In genomic region chr17:81330884-81331245, GRCh38 we compare ENCODE assay signal across 26 cellular contexts. TPM values are rescaled to one million over a fixed set of nuclear protein-coding genes. Genes with fewer than 3 reads are reported as not detected.
DNase-seq lines count a peak whose midpoint lies in the region; ATAC-seq and TF ChIP-seq lines count a peak whose summit lies in the region.
"Had no signal": no experiment of that assay in that cellular context is flagged by ENCODE, and none has a peak within 500 bp of the region (broad histone marks: within the 10 kb centered on the region; RNA-seq: fewer than 3 reads in every experiment).

No MANE protein-coding gene starts in this region.

- peaks cover 48% of the 10 kb centered on the region for H3K4me1 Mint-ChIP-seq in mesothelial cell of epicardium
- peaks cover 0 to 5% of the 10 kb centered on the region in 2 donors for H3K4me1 Mint-ChIP-seq in stimulated activated naive B cell treated with anti-CD40 and anti-IgM and Interleukin-4, amounts not matched to agents 10 μg/mL and 1 μg/mL and 100 μg/mL, for 72 hours
- H3K4me1 Mint-ChIP-seq: activated CD4-positive, alpha-beta T cell treated with anti-CD3 and anti-CD28 coated beads for 36 hours; stimulated activated effector memory CD8-positive, alpha-beta T cell treated with anti-CD3 and anti-CD28 coated beads, Interleukin-12 subunit alpha, Interleukin-12 subunit beta, amount 100 ng/mL, for 72 hours had no signal

- no peak for TF ChIP-seq CTCF in mesothelial cell of epicardium (IDR thresholded peaks at IDR 0.05; ENCODE audit: unreplicated experiment)

- H3K27ac ChIP-seq in duodenal mucosa (ENCODE audit: low read depth, low read length): peak overlapping the region; percentile 30
- H3K27ac ChIP-seq in urinary bladder (ENCODE audit: low read depth): peak overlapping the region; percentile 81

- no peaks in the 10 kb centered on the region for H3K27me3 Mint-ChIP-seq in mesothelial cell of epicardium (ENCODE audit: low read depth)
- peaks cover 23 to 35% of the 10 kb centered on the region in 2 donors for H3K27me3 Mint-ChIP-seq in stimulated activated naive B cell treated with anti-CD40 and anti-IgM and Interleukin-4, amounts not matched to agents 10 μg/mL and 1 μg/mL and 100 μg/mL, for 72 hours

- intact Hi-C loops in Right ventricle myocardium superior (cut with DNase I): no loop called here
- intact Hi-C loops in cardiac septum (cut with DNase I): no loop called here

- WGBS in urinary bladder: 78% methylated on average over 10 of the region's 10 CpGs

- no peaks in the 10 kb centered on the region for H3K9me3 Mint-ChIP-seq in mesothelial cell of epicardium
- no peaks in the 10 kb centered on the region for H3K9me3 Mint-ChIP-seq in stimulated activated naive B cell treated with anti-CD40 and anti-IgM and Interleukin-4, amounts not matched to agents 10 μg/mL and 1 μg/mL and 100 μg/mL, for 72 hours
- H3K9me3 Mint-ChIP-seq: activated naive CD4-positive, alpha-beta T cell treated with anti-CD3 and anti-CD28 coated beads, Interleukin-2, amount 50 U/mL, for 72 hours; activated T-helper 2 cell treated with anti-CD3 and anti-CD28 coated beads, Interferon-gamma antibody, Interleukin-2, Interleukin-4, amounts not matched to agents 10 μg/mL and 5 μg/mL and 100 μg/mL, durations not matched to agents 14 hours and 24 hours and 36 hours; endodermal cell; natural killer cell; stimulated activated effector memory CD8-positive, alpha-beta T cell treated with anti-CD3 and anti-CD28 coated beads, Interleukin-12 subunit alpha, Interleukin-12 subunit beta, amount 100 ng/mL, for 72 hours; T-helper 1 cell treated with Interleukin-12 subunit alpha and Interleukin-12 subunit beta and Interleukin-4 antibody, amounts not matched to agents 30 μg/mL and 1 μg/mL, for 36 hours had no signal

- H3K36me3 Mint-ChIP-seq in mesothelial cell of epicardium: no peaks in the 10 kb centered on the region
- H3K36me3 Mint-ChIP-seq in stimulated activated naive B cell treated with anti-CD40 and anti-IgM and Interleukin-4, amounts not matched to agents 10 μg/mL and 1 μg/mL and 100 μg/mL, for 72 hours: no peaks in the 10 kb centered on the region
- H3K36me3 Mint-ChIP-seq: activated naive CD4-positive, alpha-beta T cell treated with anti-CD3 and anti-CD28 coated beads, Interleukin-2, amount 50 U/mL, for 72 hours; natural killer cell; stimulated activated effector memory CD8-positive, alpha-beta T cell treated with anti-CD3 and anti-CD28 coated beads, Interleukin-12 subunit alpha, Interleukin-12 subunit beta, amount 100 ng/mL, for 72 hours had no signal

- no peak for ATAC-seq in Right ventricle myocardium superior (ENCODE audit: poor library complexity)
- ATAC-seq in stimulated activated naive B cell treated with anti-CD40 and anti-IgM and Interleukin-4, amounts not matched to agents 10 μg/mL and 1 μg/mL and 100 μg/mL, for 72 hours (replicated peaks): no peak
- ATAC-seq in GM21526 (IDR thresholded peaks at IDR 0.05; ENCODE audit: low FRiP score, unreplicated experiment): no peak
- ATAC-seq: activated CD4-positive, alpha-beta T cell treated with anti-CD3 and anti-CD28 coated beads for 36 hours; activated CD8-positive, alpha-beta T cell treated with anti-CD3 and anti-CD28 coated beads, Interleukin-2, amount 10 ng/mL, durations not matched to agents 7 days and 5 days; activated naive CD4-positive, alpha-beta T cell treated with anti-CD3 and anti-CD28 coated beads, Interleukin-2, amount 50 U/mL, for 72 hours; natural killer cell; stimulated activated effector memory CD8-positive, alpha-beta T cell treated with anti-CD3 and anti-CD28 coated beads, Interleukin-12 subunit alpha, Interleukin-12 subunit beta, amount 100 ng/mL, for 72 hours had no signal

- H3K4me3 ChIP-seq in duodenal mucosa (ENCODE audit: low read depth in 1 of 2, low read length in 2 of 2) (no peak overlapping the region), urinary bladder (ENCODE audit: low read depth, low read length) (no peak overlapping the region)
- H3K4me3 ChIP-seq: K562, right atrium auricular region had no signal

- no peaks in the 10 kb centered on the region for H3K36me3 ChIP-seq in duodenal mucosa (ENCODE audit: control insufficient read depth in 1 of 2, insufficient read depth in 2 of 2, low read length in 2 of 2)
- H3K36me3 ChIP-seq in urinary bladder (ENCODE audit: insufficient read depth): no peaks in the 10 kb centered on the region
- H3K36me3 ChIP-seq: breast epithelium, right atrium auricular region had no signal

- H3K4me3 Mint-ChIP-seq in mesothelial cell of epicardium: no peak overlapping the region
- H3K4me3 Mint-ChIP-seq in stimulated activated naive B cell treated with anti-CD40 and anti-IgM and Interleukin-4, amounts not matched to agents 10 μg/mL and 1 μg/mL and 100 μg/mL, for 72 hours: no peak overlapping the region
- H3K4me3 Mint-ChIP-seq: activated CD4-positive, alpha-beta T cell treated with anti-CD3 and anti-CD28 coated beads for 36 hours; activated CD8-positive, alpha-beta T cell treated with anti-CD3 and anti-CD28 coated beads, Interleukin-2, amount 10 ng/mL, durations not matched to agents 7 days and 5 days; natural killer cell; stimulated activated effector memory CD8-positive, alpha-beta T cell treated with anti-CD3 and anti-CD28 coated beads, Interleukin-12 subunit alpha, Interleukin-12 subunit beta, amount 100 ng/mL, for 72 hours; T-helper 1 cell treated with Interleukin-12 subunit alpha and Interleukin-12 subunit beta and Interleukin-4 antibody, amounts not matched to agents 30 μg/mL and 1 μg/mL, for 36 hours had no signal

- DNase-seq in Right ventricle myocardium superior (peak; percentile 40), cardiac septum (ENCODE audit: low spot score) (no peak), mesothelial cell of epicardium (ENCODE audit: low spot score in 2 of 2, unreplicated experiment in 2 of 2) (no peak)
- DNase-seq in stimulated activated naive B cell treated with anti-CD40 and anti-IgM and Interleukin-4, amounts not matched to agents 10 μg/mL and 1 μg/mL and 100 μg/mL, for 72 hours: no peak
- DNase-seq in effector CD4-positive, alpha-beta T cell: no peak
- DNase-seq: activated CD4-positive, alpha-beta T cell treated with anti-CD3 and anti-CD28 coated beads for 36 hours; activated CD8-positive, alpha-beta T cell treated with anti-CD3 and anti-CD28 coated beads, Interleukin-2, amount 10 ng/mL, durations not matched to agents 7 days and 5 days; foreskin fibroblast; natural killer cell; NCI-H1092 treated with DMSO at 0.1 percent for 48 hours; NCI-H187 treated with DMSO at 0.1 percent for 48 hours; NK-92 treated with Interleukin-12 subunit alpha and Interleukin-12 subunit beta, amount 100 ng/mL, for 24 hours; stimulated activated CD4-positive, alpha-beta T cell treated with anti-CD3 and anti-CD28 coated beads, Interleukin-12 subunit alpha, Interleukin-12 subunit beta, amount 100 ng/mL, for 4 hours; stimulated activated CD4-positive, alpha-beta T cell treated with anti-CD3 and anti-CD28 coated beads, Interleukin-4, amount 100 ng/mL, for 1 hour had no signal

- no peaks in the 10 kb centered on the region for H3K9me3 ChIP-seq in duodenal mucosa (ENCODE audit: control insufficient read depth in 1 of 2, low read length in 2 of 2)
- H3K9me3 ChIP-seq: breast epithelium, right atrium auricular region, SK-N-SH had no signal

- peak overlapping the region in 1 of 2 donors; percentile 47 for H3K9ac ChIP-seq in duodenal mucosa (ENCODE audit: low read depth in 1 of 2, low read length in 2 of 2)
- H3K9ac ChIP-seq: SK-N-SH had no signal

- peak overlapping the region; percentile 34 for H3K27ac Mint-ChIP-seq in mesothelial cell of epicardium
- no peak overlapping the region for H3K27ac Mint-ChIP-seq in stimulated activated naive B cell treated with anti-CD40 and anti-IgM and Interleukin-4, amounts not matched to agents 10 μg/mL and 1 μg/mL and 100 μg/mL, for 72 hours
- H3K27ac Mint-ChIP-seq: activated CD4-positive, alpha-beta T cell treated with anti-CD3 and anti-CD28 coated beads for 36 hours; activated CD8-positive, alpha-beta T cell treated with anti-CD3 and anti-CD28 coated beads, Interleukin-2, amount 10 ng/mL, durations not matched to agents 7 days and 5 days; activated naive CD4-positive, alpha-beta T cell treated with anti-CD3 and anti-CD28 coated beads, Interleukin-2, amount 50 U/mL, for 72 hours; activated T-helper 2 cell treated with anti-CD3 and anti-CD28 coated beads, Interferon-gamma antibody, Interleukin-2, Interleukin-4, amounts not matched to agents 10 μg/mL and 5 μg/mL and 100 μg/mL, durations not matched to agents 14 hours and 24 hours and 36 hours; endodermal cell; natural killer cell; stimulated activated effector memory CD8-positive, alpha-beta T cell treated with anti-CD3 and anti-CD28 coated beads, Interleukin-12 subunit alpha, Interleukin-12 subunit beta, amount 100 ng/mL, for 72 hours; T-helper 1 cell treated with Interleukin-12 subunit alpha and Interleukin-12 subunit beta and Interleukin-4 antibody, amounts not matched to agents 30 μg/mL and 1 μg/mL, for 36 hours had no signal

- H3K4me1 ChIP-seq in duodenal mucosa (ENCODE audit: control insufficient read depth in 1 of 2, insufficient read depth in 2 of 2, low read length in 2 of 2): peaks cover 37 to 50% of the 10 kb centered on the region in 2 donors
- peaks cover 3% of the 10 kb centered on the region for H3K4me1 ChIP-seq in urinary bladder (ENCODE audit: insufficient read depth)

- H3K27me3 ChIP-seq in duodenal mucosa (ENCODE audit: control insufficient read depth in 1 of 2, insufficient read depth in 2 of 2, low read length in 2 of 2): peaks cover 0 to 7% of the 10 kb centered on the region in 2 donors
- H3K27me3 ChIP-seq: breast epithelium, right atrium auricular region had no signal

RNA-seq across cellular contexts. Expression of gene SLC38A10, which starts 35.8 kb away (rescaled TPM):
- total RNA-seq in Right ventricle myocardium superior (41.3 TPM), cardiac septum (36.0 TPM), mesothelial cell of epicardium (96.6 to 105 TPM (median 103 TPM) in 3 replicates), urinary bladder (28.5 TPM)
- polyA plus RNA-seq in urinary bladder: 82.3 TPM
